20 cellular contexts compared by ENCODE assay signal in the genomic region with DNA sequence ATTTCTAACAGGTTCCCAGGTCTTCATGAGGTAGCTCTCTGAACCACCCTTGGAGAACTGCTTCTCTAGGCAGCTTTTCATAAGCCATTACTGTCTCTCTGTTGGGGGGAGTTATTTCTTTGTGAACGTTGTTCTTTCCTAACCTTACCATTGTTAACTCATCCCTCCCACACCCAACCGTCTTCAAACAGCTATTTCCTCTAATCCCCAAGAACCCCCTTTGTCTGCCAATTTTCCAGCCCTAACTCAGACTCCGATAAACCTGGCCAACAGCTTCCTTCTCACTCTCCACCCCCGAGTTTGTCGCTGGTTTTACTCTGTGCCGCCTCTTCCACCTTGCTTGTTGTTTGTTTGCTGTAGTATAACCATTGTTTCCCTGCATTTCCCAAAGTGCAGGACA.
DNase-seq lines count a peak whose midpoint lies in the region; FAIRE-seq and TF ChIP-seq lines count a peak whose summit lies in the region.
"Had no signal": no experiment of that assay in that cellular context is flagged by ENCODE, and none has a peak within 500 bp of the region (broad histone marks: within the 10 kb centered on the region; RNA-seq: fewer than 3 reads in every experiment).

No MANE protein-coding gene starts in this region.

- H3K27ac Mint-ChIP-seq in endodermal cell: peak overlapping the region; percentile 62
- H3K27ac Mint-ChIP-seq in neural progenitor cell: no peak overlapping the region

- H3K4me1 ChIP-seq in HEK293 (ENCODE audit: control insufficient read depth, insufficient read depth, low read length) (peaks cover 15% of the 10 kb centered on the region), endodermal cell (ENCODE audit: control insufficient read depth, insufficient read depth, low read length) (peaks cover 13% of the 10 kb centered on the region), neural progenitor cell (peaks cover 36% of the 10 kb centered on the region)

- H3K27me3 Mint-ChIP-seq in endodermal cell (ENCODE audit: insufficient read depth) (peaks cover 3% of the 10 kb centered on the region), neural progenitor cell (ENCODE audit: insufficient read depth, low read depth) (peaks cover 8% of the 10 kb centered on the region)

- CTCF ChIA-PET in HEK293 (lab: Yijun Ruan, JAX): interaction anchor here (0.8 to 1.5 kb wide), 4 partner anchors 19 to 64 kb away, joined by 3 to 9 read pairs (median 4); no protein-coding TSS in a partner anchor

- no peak overlapping the region for H3K9ac ChIP-seq in endodermal cell (ENCODE audit: extremely low read depth, low read length, poor library complexity, severe bottlenecking)
- no peak overlapping the region for H3K9ac ChIP-seq in neural progenitor cell

- H3K4me3 Mint-ChIP-seq in endodermal cell (no peak overlapping the region), neural progenitor cell (no peak overlapping the region)
- H3K4me3 Mint-ChIP-seq: H9 had no signal

- H2AFZ ChIP-seq in neural progenitor cell (replicated peaks): peak overlapping the region; percentile 52

- 49 to 73% methylated on average over 3 to 6 of the region's 6 CpGs for WGBS in endodermal cell (ENCODE audit: insufficient coverage in 1 of 2, insufficient read length in 1 of 2), 2 experiments

- H3K4me3 ChIP-seq in HEK293 (ENCODE audit: low read depth, low read length): no peak overlapping the region
- peak overlapping the region; percentile 16 for H3K4me3 ChIP-seq in endodermal cell (ENCODE audit: low read length)
- H3K4me3 ChIP-seq in neural progenitor cell: no peak overlapping the region
- H3K4me3 ChIP-seq: SJSA1 had no signal

- TF ChIP-seq CTCF in HEK293 (tag by site-specific recombination; IDR thresholded peaks at IDR 0.05) (no peak), endodermal cell (conservative IDR thresholded peaks at IDR 0.05) (no peak), neural progenitor cell (IDR thresholded peaks at IDR 0.05) (no peak)

- no peak overlapping the region for H3K27ac ChIP-seq in HEK293 (ENCODE audit: extremely low read depth, low read depth, low read length)
- no peak overlapping the region for H3K27ac ChIP-seq in endodermal cell (ENCODE audit: low read depth, low read length)
- no peak overlapping the region for H3K27ac ChIP-seq in neural progenitor cell
- H3K27ac ChIP-seq: SJSA1 had no signal

- peaks cover 3% of the 10 kb centered on the region for H3K9me3 Mint-ChIP-seq in endodermal cell
- H3K9me3 Mint-ChIP-seq in neural progenitor cell: no peaks in the 10 kb centered on the region
- H3K9me3 Mint-ChIP-seq: H9 had no signal

- no peaks in the 10 kb centered on the region for H3K79me2 ChIP-seq in neural progenitor cell (ENCODE audit: low read depth)

- DNase-seq in Daoy (ENCODE audit: low read depth): peak; percentile 54
- DNase-seq in endodermal cell: no peak
- DNase-seq in neural progenitor cell (ENCODE audit: low spot score): peak; percentile 32
- no peak for DNase-seq in stimulated activated CD4-positive, alpha-beta T cell treated with anti-CD3 and anti-CD28 coated beads, Interleukin-2, amount 100 ng/mL, for 24 hours
- DNase-seq in urothelium cell line (ENCODE audit: low spot score): no peak
- no peak for DNase-seq in GM19240 (ENCODE audit: insufficient read length, low spot score)
- DNase-seq: ACHN; AML-193; COR-L47; H9; IMR-90; Kasumi-1; MM.1S; NCI-H187 treated with DMSO at 0.1 percent for 48 hours; NCI-H2171; NCI-H446; NCI-H69; NK-92 treated with Interleukin-12 subunit alpha and Interleukin-12 subunit beta, amount 100 ng/mL, for 24 hours had no signal

- no peak for FAIRE-seq in urothelium cell line (lab: Jason Lieb, UNC)

- H3F3A ChIP-seq in neural progenitor cell (ENCODE audit: low read depth): peaks cover 6% of the 10 kb centered on the region

- H3K36me3 Mint-ChIP-seq in endodermal cell (ENCODE audit: low read depth) (peaks cover 2% of the 10 kb centered on the region), neural progenitor cell (no peaks in the 10 kb centered on the region)

- H3K9me3 ChIP-seq in HEK293 (ENCODE audit: control insufficient read depth, insufficient read depth, low read depth, low read length) (no peaks in the 10 kb centered on the region), endodermal cell (ENCODE audit: control insufficient read depth, low read length) (peaks cover 1% of the 10 kb centered on the region), neural progenitor cell (ENCODE audit: low read depth) (no peaks in the 10 kb centered on the region)
- H3K9me3 ChIP-seq: SJSA1 had no signal

- peaks cover 37% of the 10 kb centered on the region for H3K4me1 Mint-ChIP-seq in endodermal cell
- H3K4me1 Mint-ChIP-seq in neural progenitor cell: peaks cover 22% of the 10 kb centered on the region

- H3K36me3 ChIP-seq in HEK293 (ENCODE audit: control insufficient read depth in 2 of 2, insufficient read depth in 1 of 2, low read length in 2 of 2) (no peaks in the 10 kb centered on the region), endodermal cell (ENCODE audit: control insufficient read depth, insufficient read depth, low read length) (no peaks in the 10 kb centered on the region), neural progenitor cell (no peaks in the 10 kb centered on the region)
- H3K36me3 ChIP-seq: SJSA1 had no signal

- peak overlapping the region; percentile 21 for H3K4me2 ChIP-seq in neural progenitor cell

- no peaks in the 10 kb centered on the region for H4K20me1 ChIP-seq in neural progenitor cell (ENCODE audit: low read depth)

- H3K27me3 ChIP-seq in endodermal cell (ENCODE audit: control insufficient read depth, insufficient read depth, low read length, poor library complexity, severe bottlenecking) (no peaks in the 10 kb centered on the region), neural progenitor cell (no peaks in the 10 kb centered on the region)
- H3K27me3 ChIP-seq: SJSA1 had no signal

- POLR2A ChIA-PET in HEK293 (lab: Yijun Ruan, JAX): no interaction called here

TF ChIP-seq in HEK293, 187 proteins besides CTCF, POLR2A, EP300 and RAD21:
- TF ChIP-seq ZBTB21 (tag by site-specific recombination; IDR thresholded peaks at IDR 0.05) (no peak), ZNF561 (tag by site-specific recombination; IDR thresholded peaks at IDR 0.05; ENCODE audit: borderline replicate concordance) (no peak), PRDM10 (tag by site-specific recombination; IDR thresholded peaks at IDR 0.05) (peak; percentile 64), BCL11B (tag by site-specific recombination; IDR thresholded peaks at IDR 0.05; ENCODE audit: low read depth) (no peak)
TF ChIP-seq in HEK293: peak in this region for 1.

Comparison
In these comparisons a context has a peak if more than half of its experiments do, and no peak if none do; other contexts are left out.
1. DNase-seq: peak in Daoy (single experiment) and neural progenitor cell (single experiment); none in endodermal cell (single experiment), stimulated activated CD4-positive, alpha-beta T cell treated with anti-CD3 and anti-CD28 coated beads, Interleukin-2, amount 100 ng/mL, for 24 hours (0 of 2), urothelium cell line (single experiment) and GM19240 (single experiment).